Comparison of ENCODE assay signal across 1 cellular context in genomic region chr13:28145049-28145448, GRCh38.
TF ChIP-seq lines count a peak whose summit lies in the region.

No MANE protein-coding gene starts in this region.

TF ChIP-seq in HepG2, 621 proteins besides CTCF, POLR2A, EP300 and RAD21 (continued from another document and continues in another):
- peak; percentile 81 for TF ChIP-seq FOXP4 (CRISPR knock-in tag; IDR thresholded peaks at IDR 0.05)
- TF ChIP-seq TAF1 (CRISPR knock-in tag; IDR thresholded peaks at IDR 0.05) = no peak
- TF ChIP-seq ZBTB25 (CRISPR knock-in tag; IDR thresholded peaks at IDR 0.05) = peak; percentile 53; the same call in 1 of the 2 replicates
- no peak for TF ChIP-seq RAD51 (IDR thresholded peaks at IDR 0.05; ENCODE audit: borderline replicate concordance)
- TF ChIP-seq ZBTB46 (CRISPR knock-in tag; IDR thresholded peaks at IDR 0.05; ENCODE audit: borderline replicate concordance) = no peak
- TF ChIP-seq GFI1 (CRISPR knock-in tag; IDR thresholded peaks at IDR 0.05; ENCODE audit: borderline replicate concordance) = no peak
- TF ChIP-seq RXRB (CRISPR knock-in tag; IDR thresholded peaks at IDR 0.05; ENCODE audit: borderline replicate concordance) = peak; percentile 37; the same call in 1 of the 2 replicates
- no peak for TF ChIP-seq ZZZ3 (CRISPR knock-in tag; IDR thresholded peaks at IDR 0.05; ENCODE audit: borderline replicate concordance)
- no peak for TF ChIP-seq ZNF576 (CRISPR knock-in tag; IDR thresholded peaks at IDR 0.05)
- TF ChIP-seq ZBTB42 (CRISPR knock-in tag; IDR thresholded peaks at IDR 0.05) = no peak
- no peak for TF ChIP-seq TOE1 (CRISPR knock-in tag; IDR thresholded peaks at IDR 0.05)
- TF ChIP-seq MED13 (CRISPR knock-in tag; IDR thresholded peaks at IDR 0.05) = no peak
- no peak for TF ChIP-seq PRDM15 (CRISPR knock-in tag; IDR thresholded peaks at IDR 0.05)
- no peak for TF ChIP-seq ARNT2 (CRISPR knock-in tag; IDR thresholded peaks at IDR 0.05; ENCODE audit: low read depth)
- no peak for TF ChIP-seq TARDBP (CRISPR knock-in tag; IDR thresholded peaks at IDR 0.05)
- TF ChIP-seq ONECUT2 (CRISPR knock-in tag; IDR thresholded peaks at IDR 0.05) = peak; percentile 97
- TF ChIP-seq HOXA7 (CRISPR knock-in tag; IDR thresholded peaks at IDR 0.05) = no peak
- TF ChIP-seq ZFP36L1 (CRISPR knock-in tag; IDR thresholded peaks at IDR 0.05) = no peak
- 0 out of 2 replicates have a peak, but pooled peaks have one; percentile 31 for TF ChIP-seq HOXA3 (CRISPR knock-in tag; IDR thresholded peaks at IDR 0.05)
- no peak for TF ChIP-seq CEBPB (IDR thresholded peaks at IDR 0.05; ENCODE audit: borderline replicate concordance, low read depth, low read length)
- TF ChIP-seq MED1 (CRISPR knock-in tag; IDR thresholded peaks at IDR 0.05) = peak; percentile 58
- TF ChIP-seq ZNF317 (CRISPR knock-in tag; IDR thresholded peaks at IDR 0.05) = 0 out of 2 replicates have a peak, but pooled peaks have one; percentile 25
- no peak for TF ChIP-seq ZNF569 (CRISPR knock-in tag; IDR thresholded peaks at IDR 0.05; ENCODE audit: borderline replicate concordance)
- no peak for TF ChIP-seq ZNF777 (CRISPR knock-in tag; IDR thresholded peaks at IDR 0.05)
- no peak for TF ChIP-seq RFXAP (CRISPR knock-in tag; IDR thresholded peaks at IDR 0.05; ENCODE audit: borderline replicate concordance)
- no peak for TF ChIP-seq TRIM24 (CRISPR knock-in tag; IDR thresholded peaks at IDR 0.05)
- no peak for TF ChIP-seq FOXC1 (CRISPR knock-in tag; IDR thresholded peaks at IDR 0.05; ENCODE audit: borderline replicate concordance)
- TF ChIP-seq HNF4G (IDR thresholded peaks at IDR 0.05; ENCODE audit: borderline replicate concordance, low read depth, low read length) = no peak
- TF ChIP-seq HNF4G (CRISPR knock-in tag; IDR thresholded peaks at IDR 0.05; ENCODE audit: borderline replicate concordance, low read depth) = no peak
- TF ChIP-seq REST (IDR thresholded peaks at IDR 0.05; ENCODE audit: borderline replicate concordance in 1 of 2, low read depth in 1 of 2, low read length in 2 of 2) = no peak
- TF ChIP-seq GATA4 (IDR thresholded peaks at IDR 0.05; ENCODE audit: borderline replicate concordance, low read depth) = no peak
- TF ChIP-seq HMG20A (CRISPR knock-in tag; IDR thresholded peaks at IDR 0.05; ENCODE audit: borderline replicate concordance) = no peak; the same call in 1 of the 2 replicates
- TF ChIP-seq CSRNP2 (CRISPR knock-in tag; conservative IDR thresholded peaks at IDR 0.05; ENCODE audit: low read depth) = no peak
- no peak for TF ChIP-seq KMT2B (CRISPR knock-in tag; IDR thresholded peaks at IDR 0.05)
- TF ChIP-seq NR2F1 (CRISPR knock-in tag; IDR thresholded peaks at IDR 0.05) = 0 out of 4 replicates have a peak, but pooled peaks of 1 of the 2 experiments have one; percentile 20
- 0 out of 2 replicates have a peak, but pooled peaks have one; percentile 37 for TF ChIP-seq ZNF503 (CRISPR knock-in tag; IDR thresholded peaks at IDR 0.05)
- no peak for TF ChIP-seq CENPBD1 (CRISPR knock-in tag; IDR thresholded peaks at IDR 0.05; ENCODE audit: borderline replicate concordance, low read depth)
- TF ChIP-seq ZNF562 (CRISPR knock-in tag; IDR thresholded peaks at IDR 0.05; ENCODE audit: borderline replicate concordance) = no peak
- no peak for TF ChIP-seq ZNF552 (CRISPR knock-in tag; IDR thresholded peaks at IDR 0.05; ENCODE audit: borderline replicate concordance)
- TF ChIP-seq ATF6 (CRISPR knock-in tag; conservative IDR thresholded peaks at IDR 0.05) = no peak
- TF ChIP-seq ZMYM3 (CRISPR knock-in tag; IDR thresholded peaks at IDR 0.05) = no peak
- no peak for TF ChIP-seq HDAC6 (IDR thresholded peaks at IDR 0.05; ENCODE audit: low read depth, low read length)
- TF ChIP-seq TBX2 (CRISPR knock-in tag; IDR thresholded peaks at IDR 0.05; ENCODE audit: borderline replicate concordance) = no peak
- TF ChIP-seq HIVEP1 (CRISPR knock-in tag; IDR thresholded peaks at IDR 0.05) = no peak
- TF ChIP-seq ZNF292 (CRISPR knock-in tag; IDR thresholded peaks at IDR 0.05; ENCODE audit: borderline replicate concordance, low read depth) = peak; percentile 23; the same call in 1 of the 2 replicates
- TF ChIP-seq TEAD2 (CRISPR knock-in tag; IDR thresholded peaks at IDR 0.05) = no peak
- TF ChIP-seq ZMYM4 (CRISPR knock-in tag; IDR thresholded peaks at IDR 0.05) = peak; percentile 42; the same call in 1 of the 2 replicates
- no peak for TF ChIP-seq EED (CRISPR knock-in tag; IDR thresholded peaks at IDR 0.05)
- no peak for TF ChIP-seq ZSCAN12 (CRISPR knock-in tag; IDR thresholded peaks at IDR 0.05)
